Comparison of ENCODE assay signal across 11 cellular contexts in genomic region chr18:7116832-7117389, GRCh38. TPM values are rescaled to one million over a fixed set of nuclear protein-coding genes. Genes with fewer than 3 reads are reported as not detected.
DNase-seq lines count a peak whose midpoint lies in the region; ATAC-seq and TF ChIP-seq lines count a peak whose summit lies in the region.
"Had no signal": no experiment of that assay in that cellular context is flagged by ENCODE, and none has a peak within 500 bp of the region (broad histone marks: within the 10 kb centered on the region; RNA-seq: fewer than 3 reads in every experiment).

No MANE protein-coding gene starts in this region.

- H3K27ac Mint-ChIP-seq in mesothelial cell of epicardium (peak overlapping the region; percentile 69), Caco-2 (ENCODE audit: unreplicated experiment) (no peak overlapping the region)
- no peak overlapping the region for H3K27ac Mint-ChIP-seq in CD4-positive, alpha-beta memory T cell

- POLR2A ChIA-PET in CD4-positive, alpha-beta memory T cell (lab: Charles Lee; ENCODE audit: partially characterized antibody), result no interaction called here
- POLR2A ChIA-PET in Caco-2 (lab: Charles Lee), result no interaction called here

- H3K27me3 ChIP-seq in heart left ventricle, result peaks cover 22 to 75% (median 48%) of the 10 kb centered on the region in 9 donors
- no peaks in the 10 kb centered on the region for H3K27me3 ChIP-seq in ectodermal cell (ENCODE audit: control insufficient read depth, insufficient read depth, low read length, poor library complexity, severe bottlenecking)
- no peaks in the 10 kb centered on the region for H3K27me3 ChIP-seq in vagina
- H3K27me3 ChIP-seq in CD4-positive, alpha-beta memory T cell (ENCODE audit: insufficient read depth, low read length), result no peaks in the 10 kb centered on the region
- H3K27me3 ChIP-seq in Caco-2 (replicated peaks; ENCODE audit: control insufficient read depth, insufficient read depth, low read length), result no peaks in the 10 kb centered on the region

- intact Hi-C loops in heart left ventricle (cut with DNase I), result no loop called here
- intact Hi-C loops in Right ventricle myocardium inferior (cut with DNase I), result no loop called here
- intact Hi-C loops in vagina (cut with DNase I), result no loop called here
- intact Hi-C loops in CD4-positive, alpha-beta memory T cell (cut with micrococcal nuclease), result no loop called here
- intact Hi-C loops in Caco-2 (cut with micrococcal nuclease; ENCODE audit: unreplicated experiment), result no loop called here

- peaks cover 6% of the 10 kb centered on the region for H3K36me3 Mint-ChIP-seq in mesothelial cell of epicardium
- no peaks in the 10 kb centered on the region for H3K36me3 Mint-ChIP-seq in CD4-positive, alpha-beta memory T cell
- H3K36me3 Mint-ChIP-seq in Caco-2 (ENCODE audit: insufficient read depth, unreplicated experiment), result no peaks in the 10 kb centered on the region

- H3K4me1 ChIP-seq in heart left ventricle (peaks cover 0 to 24% (median 10%) of the 10 kb centered on the region in 12 donors), ectodermal cell (ENCODE audit: control insufficient read depth, insufficient read depth, low read length) (peaks cover 8% of the 10 kb centered on the region), vagina (peaks cover 23% of the 10 kb centered on the region), Caco-2 (peaks cover 24% of the 10 kb centered on the region)
- H3K4me1 ChIP-seq in CD4-positive, alpha-beta memory T cell (ENCODE audit: insufficient read depth, low read length), result no peaks in the 10 kb centered on the region

- no peak for TF ChIP-seq POLR2A in heart left ventricle (IDR thresholded peaks at IDR 0.05)
- TF ChIP-seq POLR2A in vagina (IDR thresholded peaks at IDR 0.05), result no peak

- H3K4me1 Mint-ChIP-seq in mesothelial cell of epicardium (peaks cover 38% of the 10 kb centered on the region), Caco-2 (ENCODE audit: low read depth, unreplicated experiment) (peaks cover 20% of the 10 kb centered on the region)
- H3K4me1 Mint-ChIP-seq in CD4-positive, alpha-beta memory T cell, result peaks cover 0 to 9% (median 3%) of the 10 kb centered on the region in 4 donors

- no peaks in the 10 kb centered on the region for H3K36me3 ChIP-seq in heart left ventricle
- no peaks in the 10 kb centered on the region for H3K36me3 ChIP-seq in ectodermal cell (ENCODE audit: control insufficient read depth, insufficient read depth, low read length)
- H3K36me3 ChIP-seq in vagina, result no peaks in the 10 kb centered on the region
- H3K36me3 ChIP-seq in CD4-positive, alpha-beta memory T cell (ENCODE audit: insufficient read depth, low read length), result no peaks in the 10 kb centered on the region
- no peaks in the 10 kb centered on the region for H3K36me3 ChIP-seq in Caco-2 (ENCODE audit: control insufficient read depth, insufficient read depth, low read length)

- H3K4me3 Mint-ChIP-seq in mesothelial cell of epicardium, result peak overlapping the region; percentile 83
- H3K4me3 Mint-ChIP-seq in CD4-positive, alpha-beta memory T cell, result peak overlapping the region in 4 of 8 donors; percentile 20 to 80 (median 56)
- H3K4me3 Mint-ChIP-seq in Caco-2 (ENCODE audit: unreplicated experiment), result no peak overlapping the region

- H3K27ac ChIP-seq in heart left ventricle, result no peak overlapping the region
- H3K27ac ChIP-seq in ectodermal cell (ENCODE audit: insufficient read depth, low read depth, low read length, poor library complexity, severe bottlenecking), result peak overlapping the region; percentile 39
- no peak overlapping the region for H3K27ac ChIP-seq in vagina
- H3K27ac ChIP-seq in CD4-positive, alpha-beta memory T cell (ENCODE audit: low read depth, low read length), result no peak overlapping the region

- peak overlapping the region; percentile 26 to 61 (median 45) for H3K4me3 ChIP-seq in heart left ventricle
- H3K4me3 ChIP-seq in ectodermal cell (ENCODE audit: insufficient read depth, low read depth, low read length), result peak overlapping the region; percentile 75
- H3K4me3 ChIP-seq in vagina, result peak overlapping the region; percentile 43 to 45
- H3K4me3 ChIP-seq in CD4-positive, alpha-beta memory T cell (ENCODE audit: low read length in 2 of 2), result no peak overlapping the region
- no peak overlapping the region for H3K4me3 ChIP-seq in Caco-2 (ENCODE audit: low read depth, low read length)

- peaks cover 5% of the 10 kb centered on the region for H3K9me3 Mint-ChIP-seq in mesothelial cell of epicardium
- H3K9me3 Mint-ChIP-seq in CD4-positive, alpha-beta memory T cell, result peaks cover 0 to 21% (median 9%) of the 10 kb centered on the region in 8 donors
- H3K9me3 Mint-ChIP-seq in Caco-2 (ENCODE audit: unreplicated experiment), result no peaks in the 10 kb centered on the region

- no peak for DNase-seq in heart left ventricle
- DNase-seq in Right ventricle myocardium inferior (ENCODE audit: missing footprints), result no peak
- DNase-seq in mesothelial cell of epicardium (ENCODE audit: low spot score in 2 of 2, unreplicated experiment in 2 of 2), result peak in 1 of 2 experiments; percentile 44
- DNase-seq in vagina (ENCODE audit: extremely low spot score in 2 of 2), result no peak
- DNase-seq in CD4-positive, alpha-beta memory T cell, result no peak
- DNase-seq in Caco-2, result no peak
- DNase-seq: cortex of kidney, DND-41 had no signal

- H3K27me3 Mint-ChIP-seq in mesothelial cell of epicardium (ENCODE audit: low read depth) (peaks cover 5% of the 10 kb centered on the region), Caco-2 (ENCODE audit: insufficient read depth, unreplicated experiment) (no peaks in the 10 kb centered on the region)
- H3K27me3 Mint-ChIP-seq in CD4-positive, alpha-beta memory T cell, result peaks cover 18 to 22% of the 10 kb centered on the region in 2 donors

- no peak for TF ChIP-seq CTCF in heart left ventricle (IDR thresholded peaks at IDR 0.05)
- TF ChIP-seq CTCF in mesothelial cell of epicardium (IDR thresholded peaks at IDR 0.05; ENCODE audit: unreplicated experiment), result no peak
- no peak for TF ChIP-seq CTCF in vagina (IDR thresholded peaks at IDR 0.05)
- no peak for TF ChIP-seq CTCF in Caco-2 (IDR thresholded peaks at IDR 0.05; ENCODE audit: insufficient read depth in 1 of 2, low read depth in 1 of 2, low read length in 1 of 2, severe bottlenecking in 1 of 2, unreplicated experiment in 1 of 2)

- H3K9me3 ChIP-seq in heart left ventricle (peaks cover 0 to 3% (median 0%) of the 10 kb centered on the region in 12 donors), ectodermal cell (ENCODE audit: control insufficient read depth, low read length) (no peaks in the 10 kb centered on the region), vagina (no peaks in the 10 kb centered on the region), Caco-2 (no peaks in the 10 kb centered on the region)
- H3K9me3 ChIP-seq in CD4-positive, alpha-beta memory T cell (ENCODE audit: control insufficient read depth in 1 of 2, low read length in 2 of 2), result no peaks in the 10 kb centered on the region

- no TSS peak for BruUV-seq in Caco-2 (replicated peaks; lab: Mats Ljungman, UMichigan)

- ATAC-seq in heart left ventricle (peak in 2 of 4 donors; percentile 18 to 34), Right ventricle myocardium inferior (no peak), GM21360 (IDR thresholded peaks at IDR 0.05; ENCODE audit: unreplicated experiment) (no peak)

- CTCF ChIA-PET in CD4-positive, alpha-beta memory T cell (lab: Charles Lee; ENCODE audit: partially characterized antibody), result no interaction called here
- CTCF ChIA-PET in Caco-2 (lab: Charles Lee), result no interaction called here

- WGBS in heart left ventricle, 4 donors, result 1 to 2% (median 1%) methylated on average over 28 to 61 of the region's 61 CpGs
- WGBS in ectodermal cell, 2 experiments, result 0% methylated on average over 61 of the region's 61 CpGs

RNA-seq across cellular contexts. Expression of gene LAMA1, which starts 0.7 kb away (rescaled TPM):
- total RNA-seq in heart left ventricle (1 to 10 TPM in 2 of 9 donors, under 1 TPM in 7; 0.04 to 1.7 (median 0.28) TPM), Right ventricle myocardium inferior (not detected), mesothelial cell of epicardium (91.4 to 99.8 TPM (median 93.7 TPM) in 3 replicates), vagina (1.5 TPM), Caco-2 (2022) (122 and 129 TPM in 2 replicates)
- under 1 TPM; 0.08 to 0.46 TPM for polyA plus RNA-seq in heart left ventricle
- polyA plus RNA-seq in ectodermal cell (2013, experiment 1 of 4), result 77.6 TPM
- polyA plus RNA-seq in ectodermal cell (2013, experiment 2 of 4), result 94.2 TPM
- polyA plus RNA-seq in ectodermal cell (2013, experiment 3 of 4), result 73.3 TPM
- polyA plus RNA-seq in ectodermal cell (2013, experiment 4 of 4), result 83.7 TPM
- not detected for total RNA-seq in CD4-positive, alpha-beta memory T cell
- polyA plus RNA-seq in CD4-positive, alpha-beta memory T cell, result not detected
- total RNA-seq: OCI-LY7 had no signal

Comparison
In these comparisons a context has a peak if more than half of its experiments do, and no peak if none do; other contexts are left out.
1. H3K4me3 ChIP-seq: peak in heart left ventricle (12 of 12), ectodermal cell (single experiment) and vagina (2 of 2); none in CD4-positive, alpha-beta memory T cell (0 of 2) and Caco-2 (single experiment).
2. RNA of gene LAMA1, which starts 0.7 kb away (total RNA-seq): 122 to 129 TPM in Caco-2 and 91.4 to 99.8 TPM in mesothelial cell of epicardium; 1.5 TPM in vagina (single experiment), 0.04 to 1.7 TPM in heart left ventricle, not detected in CD4-positive, alpha-beta memory T cell and not detected in Right ventricle myocardium inferior (single experiment); every median in the first group is over 10 times any median in the second.